Comparison of ENCODE assay signal across 1 cellular context in the genomic region with DNA sequence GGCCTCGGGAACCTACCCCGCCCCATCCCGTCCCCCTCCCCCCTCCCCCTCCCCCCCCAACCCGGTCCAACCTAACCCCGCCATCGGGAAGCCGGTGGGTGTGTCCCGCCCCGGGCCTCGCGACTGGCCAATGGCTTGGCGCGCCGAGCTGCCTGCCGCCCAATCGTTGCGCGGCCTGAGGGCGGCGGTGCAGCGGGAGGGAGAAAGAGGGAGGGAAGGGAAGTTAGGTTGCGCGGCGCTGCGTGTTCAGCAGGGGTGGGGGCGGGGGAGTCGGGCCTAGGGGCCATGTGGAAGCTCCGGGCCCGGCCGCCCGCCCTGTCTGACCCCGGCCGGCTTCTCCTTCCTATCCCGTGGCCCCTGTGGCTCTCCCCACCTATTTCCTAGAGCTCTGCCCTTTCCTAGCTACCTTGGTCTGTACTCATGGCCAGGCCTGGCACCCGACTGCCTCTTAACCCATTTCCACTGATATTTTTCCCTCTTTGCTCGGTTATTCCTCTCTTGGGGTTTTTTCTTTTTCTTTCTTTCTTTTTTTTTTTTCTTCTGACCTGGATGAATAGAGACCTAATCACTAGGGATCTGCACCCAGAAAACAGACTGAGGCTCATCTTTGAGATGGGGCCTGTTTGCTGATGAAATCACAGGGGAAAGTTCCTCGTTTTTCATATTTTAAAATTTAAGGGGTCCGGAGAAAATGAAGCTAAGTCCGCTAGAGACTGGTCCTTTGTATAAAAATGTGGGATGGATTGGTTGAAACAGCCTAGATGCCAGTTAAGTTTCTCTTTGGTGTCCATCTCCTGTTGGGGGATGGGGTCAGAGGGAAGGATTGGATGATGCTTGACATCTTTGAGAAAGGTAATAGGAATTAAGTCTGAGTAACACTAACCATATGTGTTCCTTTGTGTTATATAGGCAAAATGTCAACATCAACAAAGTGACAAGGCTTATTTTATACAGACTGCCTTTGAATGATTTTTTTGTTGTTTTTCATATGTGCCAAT.
TF ChIP-seq lines count a peak whose summit lies in the region.

No MANE protein-coding gene starts in this region.

TF ChIP-seq in HepG2, 621 proteins besides CTCF, POLR2A, EP300 and RAD21 (continued from another document and continues in another):
- TF ChIP-seq, protein P1, sequence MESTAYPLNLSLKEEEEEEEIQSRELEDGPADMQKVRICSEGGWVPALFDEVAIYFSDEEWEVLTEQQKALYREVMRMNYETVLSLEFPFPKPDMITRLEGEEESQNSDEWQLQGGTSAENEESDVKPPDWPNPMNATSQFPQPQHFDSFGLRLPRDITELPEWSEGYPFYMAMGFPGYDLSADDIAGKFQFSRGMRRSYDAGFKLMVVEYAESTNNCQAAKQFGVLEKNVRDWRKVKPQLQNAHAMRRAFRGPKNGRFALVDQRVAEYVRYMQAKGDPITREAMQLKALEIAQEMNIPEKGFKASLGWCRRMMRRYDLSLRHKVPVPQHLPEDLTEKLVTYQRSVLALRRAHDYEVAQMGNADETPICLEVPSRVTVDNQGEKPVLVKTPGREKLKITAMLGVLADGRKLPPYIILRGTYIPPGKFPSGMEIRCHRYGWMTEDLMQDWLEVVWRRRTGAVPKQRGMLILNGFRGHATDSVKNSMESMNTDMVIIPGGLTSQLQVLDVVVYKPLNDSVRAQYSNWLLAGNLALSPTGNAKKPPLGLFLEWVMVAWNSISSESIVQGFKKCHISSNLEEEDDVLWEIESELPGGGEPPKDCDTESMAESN (CRISPR knock-in tag; conservative IDR thresholded peaks at IDR 0.05) = peak; percentile 81
- TF ChIP-seq PCBP1 (IDR thresholded peaks at IDR 0.05; ENCODE audit: borderline replicate concordance, low read depth, low read length) (0 out of 2 replicates have a peak, but pooled peaks have one; percentile 69), ZNF331 (CRISPR knock-in tag; IDR thresholded peaks at IDR 0.05) (no peak), AHR (CRISPR knock-in tag; IDR thresholded peaks at IDR 0.05) (peak; percentile 64; the same call in 1 of the 2 replicates), HMGA1 (CRISPR knock-in tag; conservative IDR thresholded peaks at IDR 0.05) (no peak), CAMTA2 (CRISPR knock-in tag; IDR thresholded peaks at IDR 0.05; ENCODE audit: borderline replicate concordance) (no peak), TOPORS (CRISPR knock-in tag; IDR thresholded peaks at IDR 0.05) (0 out of 2 replicates have a peak, but pooled peaks have one; percentile 18), SIN3A (IDR thresholded peaks at IDR 0.05; ENCODE audit: borderline replicate concordance, low read depth, low read length) (peak; percentile 87; the same call in 1 of the 2 replicates), SOX6 (IDR thresholded peaks at IDR 0.05) (no peak), SOX6 (CRISPR knock-in tag; IDR thresholded peaks at IDR 0.05) (peak; percentile 67), CREM (IDR thresholded peaks at IDR 0.05) (peak; percentile 37; the same call in 1 of the 2 replicates), CREM (CRISPR knock-in tag; IDR thresholded peaks at IDR 0.05) (no peak), ONECUT2 (CRISPR knock-in tag; IDR thresholded peaks at IDR 0.05) (0 out of 2 replicates have a peak, but pooled peaks have one; percentile 7), BHLHE40 (IDR thresholded peaks at IDR 0.05; ENCODE audit: low read length) (no peak), PHF8 (CRISPR knock-in tag; IDR thresholded peaks at IDR 0.05) (peak; percentile 59), ZNF549 (CRISPR knock-in tag; IDR thresholded peaks at IDR 0.05) (no peak), ZFX (CRISPR knock-in tag; IDR thresholded peaks at IDR 0.05; ENCODE audit: low read depth) (peak; percentile 87), GATAD1 (CRISPR knock-in tag; IDR thresholded peaks at IDR 0.05) (peak; percentile 77; the same call in 1 of the 2 replicates), BORCS8-MEF2B (CRISPR knock-in tag; IDR thresholded peaks at IDR 0.05) (peak; percentile 76; the same call in 1 of the 2 replicates), ZNF510 (CRISPR knock-in tag; IDR thresholded peaks at IDR 0.05; ENCODE audit: low read depth) (peak; percentile 77; the same call in 1 of the 2 replicates)
- TF ChIP-seq, protein P2, sequence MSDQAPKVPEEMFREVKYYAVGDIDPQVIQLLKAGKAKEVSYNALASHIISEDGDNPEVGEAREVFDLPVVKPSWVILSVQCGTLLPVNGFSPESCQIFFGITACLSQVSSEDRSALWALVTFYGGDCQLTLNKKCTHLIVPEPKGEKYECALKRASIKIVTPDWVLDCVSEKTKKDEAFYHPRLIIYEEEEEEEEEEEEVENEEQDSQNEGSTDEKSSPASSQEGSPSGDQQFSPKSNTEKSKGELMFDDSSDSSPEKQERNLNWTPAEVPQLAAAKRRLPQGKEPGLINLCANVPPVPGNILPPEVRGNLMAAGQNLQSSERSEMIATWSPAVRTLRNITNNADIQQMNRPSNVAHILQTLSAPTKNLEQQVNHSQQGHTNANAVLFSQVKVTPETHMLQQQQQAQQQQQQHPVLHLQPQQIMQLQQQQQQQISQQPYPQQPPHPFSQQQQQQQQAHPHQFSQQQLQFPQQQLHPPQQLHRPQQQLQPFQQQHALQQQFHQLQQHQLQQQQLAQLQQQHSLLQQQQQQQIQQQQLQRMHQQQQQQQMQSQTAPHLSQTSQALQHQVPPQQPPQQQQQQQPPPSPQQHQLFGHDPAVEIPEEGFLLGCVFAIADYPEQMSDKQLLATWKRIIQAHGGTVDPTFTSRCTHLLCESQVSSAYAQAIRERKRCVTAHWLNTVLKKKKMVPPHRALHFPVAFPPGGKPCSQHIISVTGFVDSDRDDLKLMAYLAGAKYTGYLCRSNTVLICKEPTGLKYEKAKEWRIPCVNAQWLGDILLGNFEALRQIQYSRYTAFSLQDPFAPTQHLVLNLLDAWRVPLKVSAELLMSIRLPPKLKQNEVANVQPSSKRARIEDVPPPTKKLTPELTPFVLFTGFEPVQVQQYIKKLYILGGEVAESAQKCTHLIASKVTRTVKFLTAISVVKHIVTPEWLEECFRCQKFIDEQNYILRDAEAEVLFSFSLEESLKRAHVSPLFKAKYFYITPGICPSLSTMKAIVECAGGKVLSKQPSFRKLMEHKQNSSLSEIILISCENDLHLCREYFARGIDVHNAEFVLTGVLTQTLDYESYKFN (CRISPR knock-in tag; conservative IDR thresholded peaks at IDR 0.05) = 0 out of 2 replicates have a peak, but pooled peaks have one; percentile 11
- TF ChIP-seq, protein P3, sequence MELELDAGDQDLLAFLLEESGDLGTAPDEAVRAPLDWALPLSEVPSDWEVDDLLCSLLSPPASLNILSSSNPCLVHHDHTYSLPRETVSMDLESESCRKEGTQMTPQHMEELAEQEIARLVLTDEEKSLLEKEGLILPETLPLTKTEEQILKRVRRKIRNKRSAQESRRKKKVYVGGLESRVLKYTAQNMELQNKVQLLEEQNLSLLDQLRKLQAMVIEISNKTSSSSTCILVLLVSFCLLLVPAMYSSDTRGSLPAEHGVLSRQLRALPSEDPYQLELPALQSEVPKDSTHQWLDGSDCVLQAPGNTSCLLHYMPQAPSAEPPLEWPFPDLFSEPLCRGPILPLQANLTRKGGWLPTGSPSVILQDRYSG (CRISPR knock-in tag; IDR thresholded peaks at IDR 0.05) = peak; percentile 68; the same call in 1 of the 2 replicates
- TF ChIP-seq, protein P4, sequence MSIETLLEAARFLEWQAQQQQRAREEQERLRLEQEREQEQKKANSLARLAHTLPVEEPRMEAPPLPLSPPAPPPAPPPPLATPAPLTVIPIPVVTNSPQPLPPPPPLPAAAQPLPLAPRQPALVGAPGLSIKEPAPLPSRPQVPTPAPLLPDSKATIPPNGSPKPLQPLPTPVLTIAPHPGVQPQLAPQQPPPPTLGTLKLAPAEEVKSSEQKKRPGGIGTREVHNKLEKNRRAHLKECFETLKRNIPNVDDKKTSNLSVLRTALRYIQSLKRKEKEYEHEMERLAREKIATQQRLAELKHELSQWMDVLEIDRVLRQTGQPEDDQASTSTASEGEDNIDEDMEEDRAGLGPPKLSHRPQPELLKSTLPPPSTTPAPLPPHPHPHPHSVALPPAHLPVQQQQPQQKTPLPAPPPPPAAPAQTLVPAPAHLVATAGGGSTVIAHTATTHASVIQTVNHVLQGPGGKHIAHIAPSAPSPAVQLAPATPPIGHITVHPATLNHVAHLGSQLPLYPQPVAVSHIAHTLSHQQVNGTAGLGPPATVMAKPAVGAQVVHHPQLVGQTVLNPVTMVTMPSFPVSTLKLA (IDR thresholded peaks at IDR 0.05) = peak; percentile 32; the same call in 1 of the 2 replicates
- TF ChIP-seq, protein P5, sequence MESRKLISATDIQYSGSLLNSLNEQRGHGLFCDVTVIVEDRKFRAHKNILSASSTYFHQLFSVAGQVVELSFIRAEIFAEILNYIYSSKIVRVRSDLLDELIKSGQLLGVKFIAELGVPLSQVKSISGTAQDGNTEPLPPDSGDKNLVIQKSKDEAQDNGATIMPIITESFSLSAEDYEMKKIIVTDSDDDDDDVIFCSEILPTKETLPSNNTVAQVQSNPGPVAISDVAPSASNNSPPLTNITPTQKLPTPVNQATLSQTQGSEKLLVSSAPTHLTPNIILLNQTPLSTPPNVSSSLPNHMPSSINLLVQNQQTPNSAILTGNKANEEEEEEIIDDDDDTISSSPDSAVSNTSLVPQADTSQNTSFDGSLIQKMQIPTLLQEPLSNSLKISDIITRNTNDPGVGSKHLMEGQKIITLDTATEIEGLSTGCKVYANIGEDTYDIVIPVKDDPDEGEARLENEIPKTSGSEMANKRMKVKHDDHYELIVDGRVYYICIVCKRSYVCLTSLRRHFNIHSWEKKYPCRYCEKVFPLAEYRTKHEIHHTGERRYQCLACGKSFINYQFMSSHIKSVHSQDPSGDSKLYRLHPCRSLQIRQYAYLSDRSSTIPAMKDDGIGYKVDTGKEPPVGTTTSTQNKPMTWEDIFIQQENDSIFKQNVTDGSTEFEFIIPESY (CRISPR knock-in tag; IDR thresholded peaks at IDR 0.05) = peak; percentile 13; the same call in 1 of the 2 replicates
- TF ChIP-seq, protein P6, sequence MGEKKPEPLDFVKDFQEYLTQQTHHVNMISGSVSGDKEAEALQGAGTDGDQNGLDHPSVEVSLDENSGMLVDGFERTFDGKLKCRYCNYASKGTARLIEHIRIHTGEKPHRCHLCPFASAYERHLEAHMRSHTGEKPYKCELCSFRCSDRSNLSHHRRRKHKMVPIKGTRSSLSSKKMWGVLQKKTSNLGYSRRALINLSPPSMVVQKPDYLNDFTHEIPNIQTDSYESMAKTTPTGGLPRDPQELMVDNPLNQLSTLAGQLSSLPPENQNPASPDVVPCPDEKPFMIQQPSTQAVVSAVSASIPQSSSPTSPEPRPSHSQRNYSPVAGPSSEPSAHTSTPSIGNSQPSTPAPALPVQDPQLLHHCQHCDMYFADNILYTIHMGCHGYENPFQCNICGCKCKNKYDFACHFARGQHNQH (CRISPR knock-in tag; IDR thresholded peaks at IDR 0.05) = peak; percentile 45
- TF ChIP-seq, protein P7, sequence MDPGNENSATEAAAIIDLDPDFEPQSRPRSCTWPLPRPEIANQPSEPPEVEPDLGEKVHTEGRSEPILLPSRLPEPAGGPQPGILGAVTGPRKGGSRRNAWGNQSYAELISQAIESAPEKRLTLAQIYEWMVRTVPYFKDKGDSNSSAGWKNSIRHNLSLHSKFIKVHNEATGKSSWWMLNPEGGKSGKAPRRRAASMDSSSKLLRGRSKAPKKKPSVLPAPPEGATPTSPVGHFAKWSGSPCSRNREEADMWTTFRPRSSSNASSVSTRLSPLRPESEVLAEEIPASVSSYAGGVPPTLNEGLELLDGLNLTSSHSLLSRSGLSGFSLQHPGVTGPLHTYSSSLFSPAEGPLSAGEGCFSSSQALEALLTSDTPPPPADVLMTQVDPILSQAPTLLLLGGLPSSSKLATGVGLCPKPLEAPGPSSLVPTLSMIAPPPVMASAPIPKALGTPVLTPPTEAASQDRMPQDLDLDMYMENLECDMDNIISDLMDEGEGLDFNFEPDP (CRISPR knock-in tag; conservative IDR thresholded peaks at IDR 0.05) = no peak
- TF ChIP-seq, protein P8, sequence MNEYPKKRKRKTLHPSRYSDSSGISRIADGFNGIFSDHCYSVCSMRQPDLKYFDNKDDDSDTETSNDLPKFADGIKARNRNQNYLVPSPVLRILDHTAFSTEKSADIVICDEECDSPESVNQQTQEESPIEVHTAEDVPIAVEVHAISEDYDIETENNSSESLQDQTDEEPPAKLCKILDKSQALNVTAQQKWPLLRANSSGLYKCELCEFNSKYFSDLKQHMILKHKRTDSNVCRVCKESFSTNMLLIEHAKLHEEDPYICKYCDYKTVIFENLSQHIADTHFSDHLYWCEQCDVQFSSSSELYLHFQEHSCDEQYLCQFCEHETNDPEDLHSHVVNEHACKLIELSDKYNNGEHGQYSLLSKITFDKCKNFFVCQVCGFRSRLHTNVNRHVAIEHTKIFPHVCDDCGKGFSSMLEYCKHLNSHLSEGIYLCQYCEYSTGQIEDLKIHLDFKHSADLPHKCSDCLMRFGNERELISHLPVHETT (CRISPR knock-in tag; conservative IDR thresholded peaks at IDR 0.05) = 0 out of 2 replicates have a peak, but pooled peaks have one; percentile 47
- TF ChIP-seq, protein P9, sequence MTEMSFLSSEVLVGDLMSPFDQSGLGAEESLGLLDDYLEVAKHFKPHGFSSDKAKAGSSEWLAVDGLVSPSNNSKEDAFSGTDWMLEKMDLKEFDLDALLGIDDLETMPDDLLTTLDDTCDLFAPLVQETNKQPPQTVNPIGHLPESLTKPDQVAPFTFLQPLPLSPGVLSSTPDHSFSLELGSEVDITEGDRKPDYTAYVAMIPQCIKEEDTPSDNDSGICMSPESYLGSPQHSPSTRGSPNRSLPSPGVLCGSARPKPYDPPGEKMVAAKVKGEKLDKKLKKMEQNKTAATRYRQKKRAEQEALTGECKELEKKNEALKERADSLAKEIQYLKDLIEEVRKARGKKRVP (CRISPR knock-in tag; IDR thresholded peaks at IDR 0.05) = 0 out of 4 replicates have a peak, but pooled peaks of 1 of the 2 experiments have one; percentile 28
